Comparison of ENCODE assay signal across 8 cellular contexts in the genomic region with DNA sequence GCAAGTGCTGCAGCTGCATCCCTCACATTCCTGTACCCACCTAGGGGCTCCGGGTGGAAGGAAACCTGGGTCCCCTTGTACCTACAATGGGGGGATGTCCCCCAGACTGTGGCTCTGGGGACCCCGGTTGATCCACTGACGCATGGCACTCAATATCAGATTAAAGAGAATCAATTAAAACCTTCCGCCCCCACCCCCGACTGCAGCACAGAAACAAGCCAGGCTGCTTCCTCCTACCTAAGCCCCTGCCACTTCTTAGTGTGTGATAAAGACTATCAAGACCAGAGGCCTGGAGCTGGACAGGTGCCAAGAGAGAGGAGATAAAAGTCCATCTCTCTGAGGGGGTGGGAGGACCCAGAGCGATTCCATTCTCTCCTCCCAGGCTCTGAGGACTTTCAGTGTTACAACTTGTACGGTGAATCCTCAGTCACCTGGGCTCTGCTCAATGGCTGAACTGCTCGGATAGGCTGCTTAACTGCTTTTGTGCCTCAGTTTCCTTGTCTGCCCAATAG. TPM values are rescaled to one million over a fixed set of nuclear protein-coding genes. Genes with fewer than 3 reads are reported as not detected.
DNase-seq lines count a peak whose midpoint lies in the region; ATAC-seq, FAIRE-seq and TF ChIP-seq lines count a peak whose summit lies in the region.

No MANE protein-coding gene starts in this region.

- H3K27ac ChIP-seq in left ventricle myocardium inferior (replicated peaks): peak overlapping the region; percentile 96
- peak overlapping the region; percentile 100 for H3K27ac ChIP-seq in HepG2 (ENCODE audit: extremely low read length, insufficient read depth, low read length)
- H3K27ac ChIP-seq in uterus: peak overlapping the region; percentile 93 to 97

- in situ Hi-C loops in HepG2 (cut with HindIII; ENCODE audit: extremely low pct_ligation_motif_present, low pct_unique_long_range_greater_than_20kb): no loop called here

- H3K36me3 ChIP-seq in left ventricle myocardium inferior: peaks cover 11% of the 10 kb centered on the region
- peaks cover 2 to 5% of the 10 kb centered on the region in 2 experiments; a peak in 2 of 5 replicates for H3K36me3 ChIP-seq in HepG2 (replicated peaks in 1 of 2; ENCODE audit: control insufficient read depth in 1 of 2, insufficient read depth in 2 of 2, low read length in 2 of 2)
- no peaks in the 10 kb centered on the region for H3K36me3 ChIP-seq in uterus

- no peaks in the 10 kb centered on the region for H4K20me1 ChIP-seq in HepG2 (ENCODE audit: insufficient read depth, low read length)

- H3K4me2 ChIP-seq in HepG2 (ENCODE audit: low read depth, low read length): peak overlapping the region; percentile 97

- WGBS in HepG2 (ENCODE audit: low lambda C conversion rate): 11% methylated on average over 6 of the region's 8 CpGs

- peaks cover 100% of the 10 kb centered on the region for H3K4me1 ChIP-seq in left ventricle myocardium inferior
- peaks cover 99% of the 10 kb centered on the region for H3K4me1 ChIP-seq in HepG2 (ENCODE audit: insufficient read depth, low read length)
- peaks cover 37 to 47% of the 10 kb centered on the region in 2 donors for H3K4me1 ChIP-seq in uterus

- TF ChIP-seq POLR2A in HepG2 (IDR thresholded peaks at IDR 0.05; ENCODE audit: insufficient read depth in 1 of 2, low read depth in 2 of 2, low read length in 2 of 2) (no peak), uterus (IDR thresholded peaks at IDR 0.05) (no peak)

- TF ChIP-seq CTCF in left ventricle myocardium inferior (IDR thresholded peaks at IDR 0.05; ENCODE audit: borderline replicate concordance): no peak
- no peak for TF ChIP-seq CTCF in HepG2 (CRISPR knock-in tag; IDR thresholded peaks at IDR 0.05)
- TF ChIP-seq CTCF in uterus (IDR thresholded peaks at IDR 0.05): no peak

- FAIRE-seq in HepG2 (lab: Jason Lieb, UNC): peak; percentile 66

- intact Hi-C loops in left ventricle myocardium inferior (cut with micrococcal nuclease): loop anchor here (5.0 kb wide), 1 partner anchor 38 kb away; the partner anchor contains the start of gene PXN
- intact Hi-C loops in cardiac septum (cut with DNase I): no loop called here
- intact Hi-C loops in HepG2 (cut with micrococcal nuclease; ENCODE audit: unreplicated experiment): no loop called here
- intact Hi-C loops in uterus (cut with DNase I; ENCODE audit: low total_unique reads): loop anchor here (2.0 kb wide), 1 partner anchor 36 kb away; the partner anchor contains the start of gene PXN
- intact Hi-C loops in sciatic nerve (cut with DNase I): loop anchor here (5.0 kb wide), 1 partner anchor 38 kb away; the partner anchor contains the start of gene PXN

- POLR2A ChIA-PET in activated naive CD8-positive, alpha-beta T cell treated with anti-CD3 and anti-CD28 coated beads, Interleukin-2, amount 10 ng/mL, durations not matched to agents 7 days and 5 days (lab: Charles Lee): interaction anchor here (4.3 to 9.7 kb wide), 5 partner anchors 23 to 62 kb away, joined by 27 to 202 read pairs (median 107); partner anchors contain the start of genes PXN, RNU4-1, RNU4-2 and RPLP0
- POLR2A ChIA-PET in HepG2 (lab: Yijun Ruan, JAX): interaction anchor here (0.5 to 8.7 kb wide), 20 partner anchors 9 to 352 kb away, joined by 3 to 461 read pairs (median 11); partner anchors contain the start of genes POP5, PXN, RAB35 and RNU4-1

- H3K9ac ChIP-seq in HepG2 (ENCODE audit: insufficient read depth, low read depth, low read length): peak overlapping the region; percentile 84

- H3K36me3 Mint-ChIP-seq in activated naive CD8-positive, alpha-beta T cell treated with anti-CD3 and anti-CD28 coated beads, Interleukin-2, amount 10 ng/mL, durations not matched to agents 7 days and 5 days: peaks cover 3% of the 10 kb centered on the region

- TF ChIP-seq EP300 in HepG2 (IDR thresholded peaks at IDR 0.05; ENCODE audit: low read depth in 2 of 2, low read length in 2 of 2): 0 out of 4 replicates have a peak, but pooled peaks of 1 of the 2 experiments have one; percentile 6
- TF ChIP-seq EP300 in HepG2 (CRISPR knock-in tag; IDR thresholded peaks at IDR 0.05; ENCODE audit: borderline replicate concordance): no peak

- CTCF ChIA-PET in HepG2 (lab: Yijun Ruan, JAX; ENCODE audit: low intra/inter-chr PET ratio, low total read pairs): interaction anchor here (3.3 kb wide), 1 partner anchor 37 kb away, joined by 51 read pairs; the partner anchor contains the start of gene PXN

- H3K9me3 ChIP-seq in left ventricle myocardium inferior (replicated peaks) (no peaks in the 10 kb centered on the region), HepG2 (ENCODE audit: low read length) (no peaks in the 10 kb centered on the region), uterus (no peaks in the 10 kb centered on the region)

- H3K27me3 ChIP-seq in left ventricle myocardium inferior (ENCODE audit: low read depth) (no peaks in the 10 kb centered on the region), HepG2 (ENCODE audit: control insufficient read depth in 1 of 2, insufficient read depth in 2 of 2, low read length in 2 of 2) (no peaks in the 10 kb centered on the region), uterus (no peaks in the 10 kb centered on the region)

- peak overlapping the region; percentile 51 for H3K27ac Mint-ChIP-seq in activated naive CD8-positive, alpha-beta T cell treated with anti-CD3 and anti-CD28 coated beads, Interleukin-2, amount 10 ng/mL, durations not matched to agents 7 days and 5 days

- no peaks in the 10 kb centered on the region for H3K9me3 Mint-ChIP-seq in activated naive CD8-positive, alpha-beta T cell treated with anti-CD3 and anti-CD28 coated beads, Interleukin-2, amount 10 ng/mL, durations not matched to agents 7 days and 5 days

- no peak for ATAC-seq in activated naive CD8-positive, alpha-beta T cell treated with anti-CD3 and anti-CD28 coated beads, Interleukin-2, amount 10 ng/mL, durations not matched to agents 7 days and 5 days (ENCODE audit: low read depth)
- ATAC-seq in HepG2: peak; percentile 7
- ATAC-seq in sciatic nerve: no peak
- ATAC-seq in HG02973 (IDR thresholded peaks at IDR 0.05; ENCODE audit: unreplicated experiment): no peak

- H2AFZ ChIP-seq in HepG2 (ENCODE audit: low read length): no peak overlapping the region

- no peak for TF ChIP-seq RAD21 in HepG2 (CRISPR knock-in tag; IDR thresholded peaks at IDR 0.05)

- peaks cover 7% of the 10 kb centered on the region for H3K79me2 ChIP-seq in HepG2 (ENCODE audit: insufficient read depth, low read length)

- DNase-seq in left ventricle myocardium inferior (no peak), cardiac septum (ENCODE audit: low spot score) (no peak), HepG2 (ENCODE audit: low spot score) (peak; percentile 67), uterus (peak in 1 of 2 donors; percentile 72), sciatic nerve (ENCODE audit: low spot score) (no peak), ecto neural progenitor cell (ENCODE audit: low spot score) (no peak)
- DNase-seq in activated naive CD8-positive, alpha-beta T cell treated with anti-CD3 and anti-CD28 coated beads, Interleukin-2, amount 10 ng/mL, durations not matched to agents 7 days and 5 days: no peak

- BruUV-seq in HepG2 (replicated peaks; lab: Mats Ljungman, UMichigan): no TSS peak

- no peaks in the 10 kb centered on the region for H3K27me3 Mint-ChIP-seq in activated naive CD8-positive, alpha-beta T cell treated with anti-CD3 and anti-CD28 coated beads, Interleukin-2, amount 10 ng/mL, durations not matched to agents 7 days and 5 days

- H3K4me3 Mint-ChIP-seq in activated naive CD8-positive, alpha-beta T cell treated with anti-CD3 and anti-CD28 coated beads, Interleukin-2, amount 10 ng/mL, durations not matched to agents 7 days and 5 days: peak overlapping the region; percentile 8

- H3K4me1 Mint-ChIP-seq in activated naive CD8-positive, alpha-beta T cell treated with anti-CD3 and anti-CD28 coated beads, Interleukin-2, amount 10 ng/mL, durations not matched to agents 7 days and 5 days: peaks cover 69% of the 10 kb centered on the region

- peak overlapping the region; percentile 47 for H3K4me3 ChIP-seq in left ventricle myocardium inferior
- peak overlapping the region; percentile 46 to 70 (median 58) for H3K4me3 ChIP-seq in HepG2 (replicated peaks in 1 of 3; ENCODE audit: insufficient read depth in 1 of 3, low read depth in 2 of 3, low read length in 3 of 3)
- no peak overlapping the region for H3K4me3 ChIP-seq in uterus

RNA-seq across cellular contexts. Expression of gene RPLP0, which starts 28.2 kb away (rescaled TPM):
- 712 TPM for total RNA-seq in left ventricle myocardium inferior
- 594 TPM for total RNA-seq in cardiac septum
- 1,000 to 10,000 TPM; 1,639 to 1,688 TPM for total RNA-seq in activated naive CD8-positive, alpha-beta T cell treated with anti-CD3 and anti-CD28 coated beads, Interleukin-2, amount 10 ng/mL, durations not matched to agents 7 days and 5 days
- total RNA-seq in HepG2 (2016; rRNA removed; fragmentation: Illumina TruSeq; extraction: Trizol): 2,915 and 3,025 TPM in 2 replicates
- 12,942 and 14,844 TPM in 2 replicates for total RNA-seq in HepG2 (2016; cell fraction: cytosol; rRNA removed; fragmentation: Illumina TruSeq; extraction: Trizol; ENCODE audit: low read depth)
- total RNA-seq in HepG2 (2016; cell fraction: insoluble cytoplasmic fraction; rRNA removed; fragmentation: Illumina TruSeq; extraction: Trizol): 2,993 and 3,024 TPM in 2 replicates
- total RNA-seq in HepG2 (2016; cell fraction: membrane; rRNA removed; fragmentation: Illumina TruSeq; extraction: Trizol): 11,359 and 11,757 TPM in 2 replicates
- total RNA-seq in HepG2 (2016; cell fraction: nucleus; rRNA removed; fragmentation: Illumina TruSeq; extraction: Trizol): 1,126 and 1,259 TPM in 2 replicates
- polyA plus RNA-seq in HepG2 (2011; rRNA removed): 5,570 and 6,229 TPM in 2 replicates
- polyA plus RNA-seq in HepG2 (2011; cell fraction: cytosol; rRNA removed): 8,040 and 9,457 TPM in 2 replicates
- 2,511 and 2,559 TPM in 2 replicates for polyA plus RNA-seq in HepG2 (2011; cell fraction: nucleus; rRNA removed)
- polyA plus RNA-seq in HepG2 (2012): 2,582 and 3,579 TPM in 2 replicates
- 15,203 and 16,637 TPM in 2 replicates for polyA plus RNA-seq in HepG2 (2016; cell fraction: cytosol; fragmentation: Illumina TruSeq; extraction: Trizol; ENCODE audit: low read depth)
- polyA plus RNA-seq in HepG2 (2016; cell fraction: insoluble cytoplasmic fraction; fragmentation: Illumina TruSeq; extraction: Trizol; ENCODE audit: low read depth): 2,845 and 2,926 TPM in 2 replicates
- polyA plus RNA-seq in HepG2 (2016; cell fraction: membrane; fragmentation: Illumina TruSeq; extraction: Trizol; ENCODE audit: low read depth): 10,153 and 10,714 TPM in 2 replicates
- polyA plus RNA-seq in HepG2 (2016; cell fraction: nucleus; fragmentation: Illumina TruSeq; extraction: Trizol; ENCODE audit: insufficient read depth, low read depth): 1,939 and 1,982 TPM in 2 replicates
- polyA minus RNA-seq in HepG2 (2011; rRNA and poly(A)+ RNA removed; ENCODE audit: low replicate concordance): 4,147 and 6,586 TPM in 2 replicates
- polyA minus RNA-seq in HepG2 (2011; cell fraction: cytosol; rRNA and poly(A)+ RNA removed): 1,238 and 1,297 TPM in 2 replicates
- polyA minus RNA-seq in HepG2 (2011; cell fraction: nucleus; rRNA and poly(A)+ RNA removed): 657 and 805 TPM in 2 replicates
- 1,000 to 10,000 TPM; 1,775 to 3,691 (median 3,260) TPM for total RNA-seq in uterus
- 760 TPM for total RNA-seq in sciatic nerve

RNA-seq across cellular contexts. Expression of gene GCN1, which starts 34.6 kb away (rescaled TPM):
- total RNA-seq in left ventricle myocardium inferior (36.0 TPM), cardiac septum (39.8 TPM), HepG2 (2016; rRNA removed; fragmentation: Illumina TruSeq; extraction: Trizol) (66.7 and 83.0 TPM in 2 replicates), uterus (100 to 1,000 TPM in 1 of 4 donors, 10 to 100 TPM in 3; 50.5 to 106 (median 64.3) TPM), sciatic nerve (82.6 TPM)
- 100 to 1,000 TPM; 101 to 110 TPM for total RNA-seq in activated naive CD8-positive, alpha-beta T cell treated with anti-CD3 and anti-CD28 coated beads, Interleukin-2, amount 10 ng/mL, durations not matched to agents 7 days and 5 days
- total RNA-seq in HepG2 (2016; cell fraction: cytosol; rRNA removed; fragmentation: Illumina TruSeq; extraction: Trizol; ENCODE audit: low read depth): 59.7 and 67.2 TPM in 2 replicates
- 56.9 and 87.0 TPM in 2 replicates for total RNA-seq in HepG2 (2016; cell fraction: insoluble cytoplasmic fraction; rRNA removed; fragmentation: Illumina TruSeq; extraction: Trizol)
- 19.6 and 22.1 TPM in 2 replicates for total RNA-seq in HepG2 (2016; cell fraction: membrane; rRNA removed; fragmentation: Illumina TruSeq; extraction: Trizol)
- total RNA-seq in HepG2 (2016; cell fraction: nucleus; rRNA removed; fragmentation: Illumina TruSeq; extraction: Trizol): 125 and 128 TPM in 2 replicates
- polyA plus RNA-seq in HepG2 (2011; rRNA removed): 55.3 and 58.2 TPM in 2 replicates
- 20.5 and 25.6 TPM in 2 replicates for polyA plus RNA-seq in HepG2 (2011; cell fraction: cytosol; rRNA removed)
- 394 and 725 TPM in 2 replicates for polyA plus RNA-seq in HepG2 (2011; cell fraction: nucleus; rRNA removed)
- 47.0 and 60.6 TPM in 2 replicates for polyA plus RNA-seq in HepG2 (2012)
- polyA plus RNA-seq in HepG2 (2016; cell fraction: cytosol; fragmentation: Illumina TruSeq; extraction: Trizol; ENCODE audit: low read depth): 1.8 and 2.1 TPM in 2 replicates
- polyA plus RNA-seq in HepG2 (2016; cell fraction: insoluble cytoplasmic fraction; fragmentation: Illumina TruSeq; extraction: Trizol; ENCODE audit: low read depth): 33.5 and 45.5 TPM in 2 replicates
- polyA plus RNA-seq in HepG2 (2016; cell fraction: membrane; fragmentation: Illumina TruSeq; extraction: Trizol; ENCODE audit: low read depth): 4.1 and 5.4 TPM in 2 replicates
- polyA plus RNA-seq in HepG2 (2016; cell fraction: nucleus; fragmentation: Illumina TruSeq; extraction: Trizol; ENCODE audit: insufficient read depth, low read depth): 177 and 198 TPM in 2 replicates
- polyA minus RNA-seq in HepG2 (2011; rRNA and poly(A)+ RNA removed; ENCODE audit: low replicate concordance): 204 and 255 TPM in 2 replicates
- polyA minus RNA-seq in HepG2 (2011; cell fraction: cytosol; rRNA and poly(A)+ RNA removed): 59.8 and 61.6 TPM in 2 replicates
- 229 and 237 TPM in 2 replicates for polyA minus RNA-seq in HepG2 (2011; cell fraction: nucleus; rRNA and poly(A)+ RNA removed)

RNA-seq across cellular contexts. Expression of gene PXN, which starts 36.4 kb away (rescaled TPM):
- total RNA-seq in left ventricle myocardium inferior (59.8 TPM), cardiac septum (73.8 TPM), HepG2 (2016; rRNA removed; fragmentation: Illumina TruSeq; extraction: Trizol) (13.6 and 14.2 TPM in 2 replicates), uterus (100 to 1,000 TPM in 1 of 4 donors, 10 to 100 TPM in 3; 29.6 to 211 (median 41.2) TPM), sciatic nerve (183 TPM)
- total RNA-seq in activated naive CD8-positive, alpha-beta T cell treated with anti-CD3 and anti-CD28 coated beads, Interleukin-2, amount 10 ng/mL, durations not matched to agents 7 days and 5 days: 10 to 100 TPM; 89.0 to 94.7 TPM
- total RNA-seq in HepG2 (2016; cell fraction: cytosol; rRNA removed; fragmentation: Illumina TruSeq; extraction: Trizol; ENCODE audit: low read depth): 2.8 and 2.9 TPM in 2 replicates
- total RNA-seq in HepG2 (2016; cell fraction: insoluble cytoplasmic fraction; rRNA removed; fragmentation: Illumina TruSeq; extraction: Trizol): 10.2 and 11.3 TPM in 2 replicates
- total RNA-seq in HepG2 (2016; cell fraction: membrane; rRNA removed; fragmentation: Illumina TruSeq; extraction: Trizol): 10.5 and 13.4 TPM in 2 replicates
- 10.6 and 14.0 TPM in 2 replicates for total RNA-seq in HepG2 (2016; cell fraction: nucleus; rRNA removed; fragmentation: Illumina TruSeq; extraction: Trizol)
- polyA plus RNA-seq in HepG2 (2011; rRNA removed): 13.9 and 14.2 TPM in 2 replicates
- polyA plus RNA-seq in HepG2 (2011; cell fraction: cytosol; rRNA removed): 5.8 and 6.3 TPM in 2 replicates
- polyA plus RNA-seq in HepG2 (2011; cell fraction: nucleus; rRNA removed): 34.5 and 43.7 TPM in 2 replicates
- 18.0 and 21.4 TPM in 2 replicates for polyA plus RNA-seq in HepG2 (2012)
- 3.3 and 3.4 TPM in 2 replicates for polyA plus RNA-seq in HepG2 (2016; cell fraction: cytosol; fragmentation: Illumina TruSeq; extraction: Trizol; ENCODE audit: low read depth)
- 20.0 and 28.0 TPM in 2 replicates for polyA plus RNA-seq in HepG2 (2016; cell fraction: insoluble cytoplasmic fraction; fragmentation: Illumina TruSeq; extraction: Trizol; ENCODE audit: low read depth)
- 14.1 and 14.2 TPM in 2 replicates for polyA plus RNA-seq in HepG2 (2016; cell fraction: membrane; fragmentation: Illumina TruSeq; extraction: Trizol; ENCODE audit: low read depth)
- 43.9 and 49.3 TPM in 2 replicates for polyA plus RNA-seq in HepG2 (2016; cell fraction: nucleus; fragmentation: Illumina TruSeq; extraction: Trizol; ENCODE audit: insufficient read depth, low read depth)
- 26.4 and 40.4 TPM in 2 replicates for polyA minus RNA-seq in HepG2 (2011; rRNA and poly(A)+ RNA removed; ENCODE audit: low replicate concordance)
- 6.4 and 8.2 TPM in 2 replicates for polyA minus RNA-seq in HepG2 (2011; cell fraction: cytosol; rRNA and poly(A)+ RNA removed)
- polyA minus RNA-seq in HepG2 (2011; cell fraction: nucleus; rRNA and poly(A)+ RNA removed): 10.3 and 10.7 TPM in 2 replicates

Comparison
In these comparisons a context has a peak if more than half of its experiments do, and no peak if none do; other contexts are left out.
1. intact Hi-C loops: an anchor here in left ventricle myocardium inferior (5.0 kb wide), uterus (2.0 kb wide) and sciatic nerve (5.0 kb wide); none called in cardiac septum and HepG2.
2. H3K4me3 ChIP-seq: peak in left ventricle myocardium inferior (single experiment) and HepG2 (3 of 3); none in uterus (0 of 2).
3. Peak in every context shown above with its lines, with median percentiles within 50 percentile points of each other: H3K27ac ChIP-seq.